ENCODE assay signal across 1 cellular context in genomic region chr2:20635698-20636584, GRCh38.
TF ChIP-seq lines count a peak whose summit lies in the region.

No MANE protein-coding gene starts in this region.

TF ChIP-seq in HEK293, 187 proteins besides CTCF, POLR2A, EP300 and RAD21 (continued from another document):
- TF ChIP-seq ZNF23 (tag by site-specific recombination; IDR thresholded peaks at IDR 0.05; ENCODE audit: borderline replicate concordance) (no peak), ZNF830 (tag by site-specific recombination; IDR thresholded peaks at IDR 0.05; ENCODE audit: low read depth) (no peak), ZNF175 (tag by site-specific recombination; IDR thresholded peaks at IDR 0.05) (no peak), SP7 (tag by site-specific recombination; IDR thresholded peaks at IDR 0.05) (0 out of 2 replicates have a peak, but pooled peaks have one; percentile 16), EGR2 (tag by site-specific recombination; IDR thresholded peaks at IDR 0.05; ENCODE audit: low read depth) (no peak), ZNF549 (tag by site-specific recombination; IDR thresholded peaks at IDR 0.05) (no peak), ZNF660 (tag by site-specific recombination; IDR thresholded peaks at IDR 0.05) (no peak), REPIN1 (tag by site-specific recombination; IDR thresholded peaks at IDR 0.05; ENCODE audit: low read depth) (no peak), ZNF600 (tag by site-specific recombination; IDR thresholded peaks at IDR 0.05) (no peak), ZNF596 (tag by site-specific recombination; IDR thresholded peaks at IDR 0.05) (no peak), ZNF24 (tag by site-specific recombination; IDR thresholded peaks at IDR 0.05) (no peak), ZNF366 (tag by site-specific recombination; conservative IDR thresholded peaks at IDR 0.05) (no peak), ZNF114 (tag by site-specific recombination; IDR thresholded peaks at IDR 0.05) (no peak), ZNF629 (tag by site-specific recombination; IDR thresholded peaks at IDR 0.05) (no peak), ZNF610 (tag by site-specific recombination; IDR thresholded peaks at IDR 0.05; ENCODE audit: borderline replicate concordance) (no peak), KLF8 (tag by site-specific recombination; IDR thresholded peaks at IDR 0.05) (no peak), ZNF658 (tag by site-specific recombination; IDR thresholded peaks at IDR 0.05) (no peak), SP3 (tag by site-specific recombination; IDR thresholded peaks at IDR 0.05) (no peak), GLI4 (tag by site-specific recombination; IDR thresholded peaks at IDR 0.05) (no peak), ZNF10 (tag by site-specific recombination; IDR thresholded peaks at IDR 0.05) (no peak), ZNF2 (tag by site-specific recombination; IDR thresholded peaks at IDR 0.05) (0 out of 2 replicates have a peak, but pooled peaks have one; percentile 27), ZNF518A (tag by site-specific recombination; conservative IDR thresholded peaks at IDR 0.05; ENCODE audit: low read depth) (no peak), ZNF324 (tag by site-specific recombination; IDR thresholded peaks at IDR 0.05) (no peak), ZNF701 (tag by site-specific recombination; IDR thresholded peaks at IDR 0.05) (no peak), ZNF654 (tag by site-specific recombination; IDR thresholded peaks at IDR 0.05; ENCODE audit: low read depth) (peak; percentile 69), GLIS1 (tag by site-specific recombination; IDR thresholded peaks at IDR 0.05) (peak; percentile 37; the same call in 1 of the 2 replicates), ZNF555 (tag by site-specific recombination; conservative IDR thresholded peaks at IDR 0.05) (no peak), BCL11B (tag by site-specific recombination; IDR thresholded peaks at IDR 0.05; ENCODE audit: low read depth) (no peak), ZNF350 (tag by site-specific recombination; IDR thresholded peaks at IDR 0.05) (no peak), ZNF394 (tag by site-specific recombination; IDR thresholded peaks at IDR 0.05; ENCODE audit: borderline replicate concordance) (no peak), FEZF1 (tag by site-specific recombination; IDR thresholded peaks at IDR 0.05) (no peak), ZNF140 (tag by site-specific recombination; IDR thresholded peaks at IDR 0.05) (no peak), ZNF624 (tag by site-specific recombination; IDR thresholded peaks at IDR 0.05) (no peak), ZBTB21 (tag by site-specific recombination; IDR thresholded peaks at IDR 0.05) (no peak), ZNF214 (tag by site-specific recombination; IDR thresholded peaks at IDR 0.05; ENCODE audit: borderline replicate concordance) (no peak), ZNF362 (tag by site-specific recombination; IDR thresholded peaks at IDR 0.05) (no peak), ZNF645 (tag by site-specific recombination; IDR thresholded peaks at IDR 0.05) (no peak), ZNF146 (tag by site-specific recombination; IDR thresholded peaks at IDR 0.05) (no peak), KLF17 (tag by site-specific recombination; IDR thresholded peaks at IDR 0.05) (no peak), HOXC10 (CRISPR knock-in tag; IDR thresholded peaks at IDR 0.05) (no peak), ZNF664 (tag by site-specific recombination; IDR thresholded peaks at IDR 0.05) (no peak), ZNF558 (tag by site-specific recombination; IDR thresholded peaks at IDR 0.05) (no peak), ZNF510 (tag by site-specific recombination; IDR thresholded peaks at IDR 0.05; ENCODE audit: insufficient replicate concordance) (no peak), ZNF248 (tag by site-specific recombination; IDR thresholded peaks at IDR 0.05) (no peak), ZNF560 (tag by site-specific recombination; IDR thresholded peaks at IDR 0.05; ENCODE audit: borderline replicate concordance) (no peak), ZNF169 (tag by site-specific recombination; IDR thresholded peaks at IDR 0.05) (no peak), ZNF18 (tag by site-specific recombination; IDR thresholded peaks at IDR 0.05) (no peak), ZNF76 (tag by site-specific recombination; IDR thresholded peaks at IDR 0.05; ENCODE audit: borderline replicate concordance, low read depth) (peak; percentile 25; the same call in 1 of the 2 replicates), YY1 (tag by site-specific recombination; IDR thresholded peaks at IDR 0.05) (no peak), ZNF266 (tag by site-specific recombination; IDR thresholded peaks at IDR 0.05; ENCODE audit: low read depth) (no peak), ZBTB8A (tag by site-specific recombination; IDR thresholded peaks at IDR 0.05) (no peak), ZNF223 (tag by site-specific recombination; IDR thresholded peaks at IDR 0.05) (no peak), PBX3 (CRISPR knock-in tag; IDR thresholded peaks at IDR 0.05) (peak; percentile 64; the same call in 1 of the 2 replicates)
- TF ChIP-seq, protein P1, sequence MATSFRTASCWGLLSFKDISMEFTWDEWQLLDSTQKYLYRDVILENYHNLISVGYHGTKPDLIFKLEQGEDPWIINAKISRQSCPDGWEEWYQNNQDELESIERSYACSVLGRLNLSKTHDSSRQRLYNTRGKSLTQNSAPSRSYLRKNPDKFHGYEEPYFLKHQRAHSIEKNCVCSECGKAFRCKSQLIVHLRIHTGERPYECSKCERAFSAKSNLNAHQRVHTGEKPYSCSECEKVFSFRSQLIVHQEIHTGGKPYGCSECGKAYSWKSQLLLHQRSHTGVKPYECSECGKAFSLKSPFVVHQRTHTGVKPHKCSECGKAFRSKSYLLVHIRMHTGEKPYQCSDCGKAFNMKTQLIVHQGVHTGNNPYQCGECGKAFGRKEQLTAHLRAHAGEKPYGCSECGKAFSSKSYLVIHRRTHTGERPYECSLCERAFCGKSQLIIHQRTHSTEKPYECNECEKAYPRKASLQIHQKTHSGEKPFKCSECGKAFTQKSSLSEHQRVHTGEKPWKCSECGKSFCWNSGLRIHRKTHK (tag by site-specific recombination; IDR thresholded peaks at IDR 0.05) = no peak
- TF ChIP-seq, protein P2, sequence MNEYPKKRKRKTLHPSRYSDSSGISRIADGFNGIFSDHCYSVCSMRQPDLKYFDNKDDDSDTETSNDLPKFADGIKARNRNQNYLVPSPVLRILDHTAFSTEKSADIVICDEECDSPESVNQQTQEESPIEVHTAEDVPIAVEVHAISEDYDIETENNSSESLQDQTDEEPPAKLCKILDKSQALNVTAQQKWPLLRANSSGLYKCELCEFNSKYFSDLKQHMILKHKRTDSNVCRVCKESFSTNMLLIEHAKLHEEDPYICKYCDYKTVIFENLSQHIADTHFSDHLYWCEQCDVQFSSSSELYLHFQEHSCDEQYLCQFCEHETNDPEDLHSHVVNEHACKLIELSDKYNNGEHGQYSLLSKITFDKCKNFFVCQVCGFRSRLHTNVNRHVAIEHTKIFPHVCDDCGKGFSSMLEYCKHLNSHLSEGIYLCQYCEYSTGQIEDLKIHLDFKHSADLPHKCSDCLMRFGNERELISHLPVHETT (tag by site-specific recombination; IDR thresholded peaks at IDR 0.05) = no peak
